Comparison of ENCODE assay signal across 19 cellular contexts in genomic region chr15:92645731-92646130, GRCh38. TPM values are rescaled to one million over a fixed set of nuclear protein-coding genes. Genes with fewer than 3 reads are reported as not detected.
DNase-seq lines count a peak whose midpoint lies in the region; ATAC-seq and TF ChIP-seq lines count a peak whose summit lies in the region.
"Had no signal": no experiment of that assay in that cellular context is flagged by ENCODE, and none has a peak within 500 bp of the region (broad histone marks: within the 10 kb centered on the region; RNA-seq: fewer than 3 reads in every experiment).

No MANE protein-coding gene starts in this region.

- H3K27me3 Mint-ChIP-seq in endothelial cell (ENCODE audit: unreplicated experiment) (peaks cover 4% of the 10 kb centered on the region), neural progenitor cell (ENCODE audit: insufficient read depth, low read depth) (peaks cover 4% of the 10 kb centered on the region)

- no peak for DNase-seq in endothelial cell (ENCODE audit: low spot score)
- DNase-seq in neural progenitor cell (ENCODE audit: low spot score), result no peak
- DNase-seq in SW480 (ENCODE audit: low spot score), result no peak
- DNase-seq: ACHN; activated naive CD4-positive, alpha-beta T cell treated with Interleukin-2 at 50 U/mL for 16 hours; activated T-cell treated with anti-CD3 and anti-CD28 coated beads, Interleukin-2, amount 50 U/mL, for 48 hours; amniotic stem cell; mammary epithelial cell; MG63; occipital lobe had no signal

- H4K20me1 ChIP-seq in neural progenitor cell (ENCODE audit: low read depth), result no peaks in the 10 kb centered on the region

- H3K9ac ChIP-seq in HUES64 (ENCODE audit: low read depth, low read length) (no peak overlapping the region), neural progenitor cell (no peak overlapping the region)

- H3K4me3 ChIP-seq in HUES64 (ENCODE audit: low read length), result no peak overlapping the region
- H3K4me3 ChIP-seq in neural progenitor cell, result no peak overlapping the region
- H3K4me3 ChIP-seq in gastroesophageal sphincter, result no peak overlapping the region
- H3K4me3 ChIP-seq: coronary artery, MG63, skin epidermis, vagina had no signal

- no peaks in the 10 kb centered on the region; the same call in 1 of the 2 replicates for H3K9me3 ChIP-seq in HUES64 (ENCODE audit: insufficient read depth, low read depth, low read length)
- H3K9me3 ChIP-seq in neural progenitor cell (ENCODE audit: low read depth), result no peaks in the 10 kb centered on the region
- no peaks in the 10 kb centered on the region for H3K9me3 ChIP-seq in gastroesophageal sphincter
- H3K9me3 ChIP-seq: vagina had no signal

- H3K36me3 Mint-ChIP-seq in endothelial cell (ENCODE audit: low read depth, unreplicated experiment), result peaks cover 30% of the 10 kb centered on the region
- H3K36me3 Mint-ChIP-seq in neural progenitor cell, result peaks cover 4% of the 10 kb centered on the region

- no peaks in the 10 kb centered on the region for H3K36me3 ChIP-seq in HUES64 (ENCODE audit: insufficient read depth, low read length)
- no peaks in the 10 kb centered on the region for H3K36me3 ChIP-seq in neural progenitor cell
- no peaks in the 10 kb centered on the region for H3K36me3 ChIP-seq in gastroesophageal sphincter
- H3K36me3 ChIP-seq: MG63, vagina had no signal

- ATAC-seq in GM18511 (IDR thresholded peaks at IDR 0.05; ENCODE audit: unreplicated experiment) (no peak), gastroesophageal sphincter (no peak), GM21423 (IDR thresholded peaks at IDR 0.05; ENCODE audit: unreplicated experiment) (no peak)
- ATAC-seq: HCT116 had no signal

- peak overlapping the region; percentile 49 for H3K4me2 ChIP-seq in neural progenitor cell

- peak overlapping the region; percentile 75 for H3K4me3 Mint-ChIP-seq in endothelial cell (ENCODE audit: unreplicated experiment)
- no peak overlapping the region for H3K4me3 Mint-ChIP-seq in neural progenitor cell

- H3K27ac ChIP-seq in 22Rv1, result peak overlapping the region; percentile 62
- peak overlapping the region; percentile 47 for H3K27ac ChIP-seq in HUES64 (ENCODE audit: low read depth, low read length)
- H3K27ac ChIP-seq in neural progenitor cell, result peak overlapping the region; percentile 69
- H3K27ac ChIP-seq in gastroesophageal sphincter, result no peak overlapping the region
- H3K27ac ChIP-seq: coronary artery, vagina had no signal

- H3K27me3 ChIP-seq in HUES64 (ENCODE audit: insufficient read depth, low read length), result no peaks in the 10 kb centered on the region
- H3K27me3 ChIP-seq in neural progenitor cell, result no peaks in the 10 kb centered on the region
- H3K27me3 ChIP-seq in gastroesophageal sphincter, result no peaks in the 10 kb centered on the region
- H3K27me3 ChIP-seq: MG63, vagina had no signal

- H3K4me1 Mint-ChIP-seq in endothelial cell (ENCODE audit: unreplicated experiment), result peaks cover 55% of the 10 kb centered on the region
- H3K4me1 Mint-ChIP-seq in neural progenitor cell, result peaks cover 12% of the 10 kb centered on the region

- TF ChIP-seq POLR2A in gastroesophageal sphincter (IDR thresholded peaks at IDR 0.05), result no peak

- TF ChIP-seq CTCF in 22Rv1 (IDR thresholded peaks at IDR 0.05) (no peak), endothelial cell (IDR thresholded peaks at IDR 0.05; ENCODE audit: unreplicated experiment) (no peak), neural progenitor cell (IDR thresholded peaks at IDR 0.05) (no peak), gastroesophageal sphincter (IDR thresholded peaks at IDR 0.05) (no peak)

- H3K79me2 ChIP-seq in neural progenitor cell (ENCODE audit: low read depth), result peaks cover 92% of the 10 kb centered on the region

- no peak overlapping the region for H2AFZ ChIP-seq in neural progenitor cell (replicated peaks)

- H3K9me3 Mint-ChIP-seq in endothelial cell (ENCODE audit: unreplicated experiment) (no peaks in the 10 kb centered on the region), neural progenitor cell (peaks cover 16% of the 10 kb centered on the region)

- TF ChIP-seq EP300 in gastroesophageal sphincter (IDR thresholded peaks at IDR 0.05), result no peak

- WGBS in HUES64, result 46% methylated on average over 2 of the region's 2 CpGs
- 44 to 80% methylated on average over 1 to 2 of the region's 2 CpGs for WGBS in gastroesophageal sphincter (ENCODE audit: low coverage in 1 of 2), 2 donors

- H3K27ac Mint-ChIP-seq in endothelial cell (ENCODE audit: unreplicated experiment) (peak overlapping the region; percentile 74), neural progenitor cell (peak overlapping the region; percentile 11)

- peaks cover 55% of the 10 kb centered on the region for H3F3A ChIP-seq in neural progenitor cell (ENCODE audit: low read depth)

- H3K4me1 ChIP-seq in HUES64 (ENCODE audit: insufficient read depth, low read length) (peaks cover 63% of the 10 kb centered on the region), neural progenitor cell (peaks cover 62% of the 10 kb centered on the region), gastroesophageal sphincter (peaks cover 0 to 36% (median 3%) of the 10 kb centered on the region in 3 donors)
- H3K4me1 ChIP-seq: vagina had no signal

RNA-seq across cellular contexts. Expression of gene FAM174B, which starts 9.8 kb away (rescaled TPM):
- 23.0 TPM for polyA plus RNA-seq in HUES64 (2013, experiment 1 of 2)
- 22.2 TPM for polyA plus RNA-seq in HUES64 (2013, experiment 2 of 2)
- total RNA-seq in endothelial cell (ENCODE audit: unreplicated experiment) (163 TPM), neural progenitor cell (ENCODE audit: low replicate concordance) (8.6 and 10.1 TPM in 2 replicates), gastroesophageal sphincter (10 to 100 TPM in 3 of 4 donors, 1 to 10 TPM in 1; 9.2 to 15.5 (median 13.3) TPM)

Comparison
In these comparisons a context has a peak if more than half of its experiments do, and no peak if none do; other contexts are left out.
1. H3K27ac ChIP-seq: peak in 22Rv1 (single experiment), HUES64 (single experiment) and neural progenitor cell (single experiment); none in gastroesophageal sphincter (0 of 4).